In genomic region chr13:99486996-99487395, GRCh38 we compare ENCODE assay signal across 18 cellular contexts. TPM values are rescaled to one million over a fixed set of nuclear protein-coding genes. Genes with fewer than 3 reads are reported as not detected.
DNase-seq lines count a peak whose midpoint lies in the region; ATAC-seq, FAIRE-seq and TF ChIP-seq lines count a peak whose summit lies in the region.
"Had no signal": no experiment of that assay in that cellular context is flagged by ENCODE, and none has a peak within 500 bp of the region (broad histone marks: within the 10 kb centered on the region; RNA-seq: fewer than 3 reads in every experiment).

No MANE protein-coding gene starts in this region.

- H3K4me1 ChIP-seq in K562 (replicated peaks in 1 of 2; ENCODE audit: control insufficient read depth in 2 of 2, insufficient read depth in 2 of 2, low read length in 2 of 2) = no peaks in the 10 kb centered on the region

- no peak overlapping the region for H3K4me2 ChIP-seq in K562 (ENCODE audit: insufficient read depth, low read length)
- H3K4me2 ChIP-seq: GM23338 had no signal

- TF ChIP-seq CTCF in K562 (IDR thresholded peaks at IDR 0.05 in 2 of 3, conservative IDR thresholded peaks at IDR 0.05 in 1 of 3; ENCODE audit: insufficient read depth in 2 of 3, low read depth in 1 of 3, low read length in 3 of 3) = no peak

- WGBS in K562 (ENCODE audit: insufficient coverage, low coverage, missing lambda C conversion rate) = 45% methylated on average over 3 of the region's 3 CpGs

- FAIRE-seq in K562 (lab: Jason Lieb, UNC) = peak; percentile 48
- FAIRE-seq: GM12891 had no signal

- ATAC-seq in K562 = no peak
- no peak for ATAC-seq in GM18909 (IDR thresholded peaks at IDR 0.05; ENCODE audit: poor library complexity, unreplicated experiment)
- ATAC-seq in HG02642 (IDR thresholded peaks at IDR 0.05; ENCODE audit: poor library complexity, unreplicated experiment) = no peak
- no peak for ATAC-seq in HG03135 (IDR thresholded peaks at IDR 0.05; ENCODE audit: unreplicated experiment)
- ATAC-seq: GM23338 had no signal

- intact Hi-C loops in K562 (cut with micrococcal nuclease) = no loop called here
- intact Hi-C loops in activated CD4-positive, alpha-beta T cell treated with anti-CD3 and anti-CD28 coated beads, Interleukin-2, amount 10 ng/mL, durations not matched to agents 24 days and 14 days (cut with micrococcal nuclease) = no loop called here

- no peaks in the 10 kb centered on the region for H3K9me1 ChIP-seq in K562 (ENCODE audit: control insufficient read depth, insufficient read depth, low read length)

- peak; percentile 7 for DNase-seq in A172 (ENCODE audit: low spot score)
- DNase-seq in HT1080 (ENCODE audit: low read depth) = peak; percentile 52
- DNase-seq in OCI-M1 (lab: John Stamatoyannopoulos, UW) = peak; percentile 12
- DNase-seq in K562 (ENCODE audit: extremely low read depth in 1 of 4, low spot score in 3 of 4) = peak in 1 of 4 experiments; percentile 7
- DNase-seq in activated CD4-positive, alpha-beta T cell treated with anti-CD3 and anti-CD28 coated beads, Interleukin-2, amount 10 ng/mL, durations not matched to agents 24 days and 14 days = no peak
- DNase-seq: 8988T; ACHN; Calu3; CD4-positive, alpha-beta T cell; DMS 273 treated with DMSO at 0.1 percent for 48 hours; H9 had no signal

- H3K27ac Mint-ChIP-seq in activated CD4-positive, alpha-beta T cell treated with anti-CD3 and anti-CD28 coated beads, Interleukin-2, amount 10 ng/mL, durations not matched to agents 24 days and 14 days = no peak overlapping the region
- H3K27ac Mint-ChIP-seq: CD4-positive, alpha-beta T cell; GM23338; H9; IgD-negative memory B cell had no signal

- TF ChIP-seq EP300 in K562 (IDR thresholded peaks at IDR 0.05; ENCODE audit: low read length) = no peak

- no peak for TF ChIP-seq RAD21 in K562 (CRISPR knock-in tag; conservative IDR thresholded peaks at IDR 0.05 in 1 of 2, IDR thresholded peaks at IDR 0.05 in 1 of 2)

- BruUV-seq in K562 (replicated peaks; lab: Mats Ljungman, UMichigan) = no TSS peak

- no peaks in the 10 kb centered on the region for H3K9me3 ChIP-seq in K562 (replicated peaks; ENCODE audit: control insufficient read depth, insufficient read depth, low read depth, low read length)

- no peak overlapping the region for H3K27ac ChIP-seq in K562 (ENCODE audit: extremely low read depth, low read depth, low read length)

- H3K9me3 Mint-ChIP-seq in activated CD4-positive, alpha-beta T cell treated with anti-CD3 and anti-CD28 coated beads, Interleukin-2, amount 10 ng/mL, durations not matched to agents 24 days and 14 days = peaks cover 15% of the 10 kb centered on the region

- H3K9ac ChIP-seq in K562 (ENCODE audit: insufficient read depth in 1 of 2, low read depth in 2 of 2, low read length in 2 of 2) = no peak overlapping the region
- H3K9ac ChIP-seq: BLaER1 treated with 17β-estradiol and CSF1 and Interleukin-3, amounts not matched to agents 10 nM and 100 nM had no signal

- H3K4me1 Mint-ChIP-seq in activated CD4-positive, alpha-beta T cell treated with anti-CD3 and anti-CD28 coated beads, Interleukin-2, amount 10 ng/mL, durations not matched to agents 24 days and 14 days = peaks cover 20% of the 10 kb centered on the region
- H3K4me1 Mint-ChIP-seq: GM23338, H9 had no signal

- no peaks in the 10 kb centered on the region for H3K36me3 ChIP-seq in K562 (ENCODE audit: control insufficient read depth, insufficient read depth, low read length)

- POLR2A ChIA-PET in K562 (lab: Yijun Ruan, JAX) = interaction anchor here (1.1 kb wide), 1 partner anchor 12 kb away, joined by 3 read pairs; no protein-coding TSS in a partner anchor

- H3K27me3 Mint-ChIP-seq in activated CD4-positive, alpha-beta T cell treated with anti-CD3 and anti-CD28 coated beads, Interleukin-2, amount 10 ng/mL, durations not matched to agents 24 days and 14 days = no peaks in the 10 kb centered on the region
- H3K27me3 Mint-ChIP-seq: CD4-positive, alpha-beta T cell; IgD-negative memory B cell had no signal

- no peaks in the 10 kb centered on the region for H3K27me3 ChIP-seq in K562 (ENCODE audit: control insufficient read depth in 2 of 2, insufficient read depth in 2 of 2, low read length in 2 of 2)
- H3K27me3 ChIP-seq: BLaER1 treated with 17β-estradiol and CSF1 and Interleukin-3, amounts not matched to agents 10 nM and 100 nM had no signal

- in situ Hi-C loops in K562 (cut with MboI) = no loop called here

- H4K20me1 ChIP-seq in K562 (replicated peaks; ENCODE audit: control insufficient read depth, insufficient read depth, low read length) = no peaks in the 10 kb centered on the region
- H4K20me1 ChIP-seq: BLaER1 treated with 17β-estradiol and CSF1 and Interleukin-3, amounts not matched to agents 10 nM and 100 nM had no signal

- no peak overlapping the region for H2AFZ ChIP-seq in K562 (ENCODE audit: low read depth, low read length)

- H3K4me3 ChIP-seq in K562 = no peak overlapping the region
- H3K4me3 ChIP-seq: BLaER1 treated with 17β-estradiol and CSF1 and Interleukin-3, amounts not matched to agents 10 nM and 100 nM; GM23338 had no signal

- peaks cover 16% of the 10 kb centered on the region for H3K36me3 Mint-ChIP-seq in activated CD4-positive, alpha-beta T cell treated with anti-CD3 and anti-CD28 coated beads, Interleukin-2, amount 10 ng/mL, durations not matched to agents 24 days and 14 days (ENCODE audit: low read depth)

- no peak for TF ChIP-seq POLR2A in K562 (conservative IDR thresholded peaks at IDR 0.05)

- CTCF ChIA-PET in K562 (lab: Yijun Ruan, JAX; ENCODE audit: low intra/inter-chr PET ratio) = no interaction called here

- no peaks in the 10 kb centered on the region for H3K79me2 ChIP-seq in K562 (ENCODE audit: control insufficient read depth, insufficient read depth, low read length)

- no peak overlapping the region for H3K4me3 Mint-ChIP-seq in activated CD4-positive, alpha-beta T cell treated with anti-CD3 and anti-CD28 coated beads, Interleukin-2, amount 10 ng/mL, durations not matched to agents 24 days and 14 days
- H3K4me3 Mint-ChIP-seq: CD4-positive, alpha-beta T cell; GM23338; H9 had no signal

TF ChIP-seq in K562, 482 proteins besides CTCF, POLR2A, EP300 and RAD21 (continues in another document):
- TF ChIP-seq ERF (CRISPR knock-in tag; IDR thresholded peaks at IDR 0.05) = no peak

RNA-seq across cellular contexts. Expression of gene TM9SF2, which starts 14.3 kb away (rescaled TPM):
- 220 and 229 TPM in 2 replicates for total RNA-seq in A172 (2014; rRNA removed; shearing (Covaris generic))
- 69.5 and 80.5 TPM in 2 replicates for total RNA-seq in HT1080 (2014; rRNA removed; shearing (Covaris generic))
- 59.8 and 71.6 TPM in 2 replicates for polyA plus RNA-seq in HT1080 (2015; cell fraction: cytosol; rRNA removed)
- 170 and 177 TPM in 2 replicates for polyA plus RNA-seq in HT1080 (2015; cell fraction: nucleus; rRNA removed)
- total RNA-seq in K562 (2011; cell fraction: chromatin; rRNA removed; ENCODE audit: low replicate concordance) = 44.3 and 93.1 TPM in 2 replicates
- total RNA-seq in K562 (2011; cell fraction: nucleolus; rRNA removed) = 55.4 and 57.6 TPM in 2 replicates
- total RNA-seq in K562 (2011; cell fraction: nucleoplasm; rRNA removed) = 78.2 and 80.8 TPM in 2 replicates
- total RNA-seq in K562 (2014; rRNA removed) (44.0 and 48.2 TPM in 2 replicates), K562 (2014; rRNA removed; fragmentation: Illumina TruSeq; extraction: Trizol) (83.2 and 93.2 TPM in 2 replicates), K562 (2015; rRNA removed; fragmentation: Illumina TruSeq; extraction: Trizol) (78.7 and 79.0 TPM in 2 replicates), K562 (2021) (55.1 and 56.4 TPM in 2 replicates)
- polyA plus RNA-seq in K562 (2011; rRNA removed) (57.0 and 67.4 TPM in 2 replicates), K562 (2014; fragmentation: Illumina TruSeq; extraction: Trizol) (56.4 and 61.3 TPM in 2 replicates), K562 (2014; fragmentation: Nextera tagmentation; extraction: Ambion mirVana) (10 to 100 TPM; 23.3 to 32.2 TPM), K562 (2014; rRNA removed) (39.0 and 45.0 TPM in 2 replicates)
- polyA plus RNA-seq in K562 (2011; cell fraction: cytosol; rRNA removed) = 20.7 and 47.6 TPM in 2 replicates
- polyA plus RNA-seq in K562 (2011; cell fraction: nucleus; rRNA removed) = 15.2 and 27.8 TPM in 2 replicates
- polyA plus RNA-seq in K562 (2012) = 52.3 and 58.9 TPM in 2 replicates
- polyA minus RNA-seq in K562 (2011; rRNA and poly(A)+ RNA removed) = 95.9 and 107 TPM in 2 replicates
- polyA minus RNA-seq in K562 (2011; cell fraction: cytosol; rRNA and poly(A)+ RNA removed) = 62.3 and 83.0 TPM in 2 replicates
- 12.4 and 26.8 TPM in 2 replicates for polyA minus RNA-seq in K562 (2011; cell fraction: nucleus; rRNA and poly(A)+ RNA removed)
- 57.8 and 60.2 TPM in 2 replicates for total RNA-seq in activated CD4-positive, alpha-beta T cell treated with anti-CD3 and anti-CD28 coated beads, Interleukin-2, amount 10 ng/mL, durations not matched to agents 24 days and 14 days
